ENCODE assay signal across 9 cellular contexts in genomic region chr20:51985013-51985415, GRCh38.
A peak's percentile ranks its signal among the peaks of the same experiment; 100 is the strongest.
DNase-seq lines count a peak whose midpoint lies in the region; ATAC-seq, FAIRE-seq and TF ChIP-seq lines count a peak whose summit lies in the region.
"Had no signal": no experiment of that assay in that cellular context is flagged by ENCODE, and none has a peak within 500 bp of the region (broad histone marks: within the 10 kb centered on the region; RNA-seq: fewer than 3 reads in every experiment).

No MANE protein-coding gene starts in this region.

- no peaks in the 10 kb centered on the region for H3K79me2 ChIP-seq in fibroblast of lung (ENCODE audit: control insufficient read depth, insufficient read depth, low read length)

- H3K27me3 ChIP-seq in fibroblast of lung (ENCODE audit: control insufficient read depth, insufficient read depth, low read length): no peaks in the 10 kb centered on the region
- no peaks in the 10 kb centered on the region for H3K27me3 ChIP-seq in neuronal stem cell (ENCODE audit: control insufficient read depth in 3 of 3, insufficient read depth in 3 of 3, low read depth in 1 of 3, low read length in 3 of 3)

- H3K23ac ChIP-seq in neuronal stem cell (ENCODE audit: low read depth, low read length, poor library complexity): no peak overlapping the region

- H3K27ac ChIP-seq in fibroblast of lung (ENCODE audit: insufficient read depth, low read length) (peak overlapping the region; percentile 62), neuronal stem cell (replicated peaks; ENCODE audit: low read length) (no peak overlapping the region)

- H3K27me3 Mint-ChIP-seq in Calu3 (ENCODE audit: unreplicated experiment): no peaks in the 10 kb centered on the region
- no peaks in the 10 kb centered on the region for H3K27me3 Mint-ChIP-seq in T-helper 2 cell treated with Interferon-gamma antibody and Interleukin-4, amounts not matched to agents 5 μg/mL and 100 μg/mL, for 36 hours (ENCODE audit: low read depth)

- no peak overlapping the region for H3K14ac ChIP-seq in neuronal stem cell (ENCODE audit: low read length)

- no peak overlapping the region for H3K18ac ChIP-seq in neuronal stem cell (ENCODE audit: low read length)

- no peak overlapping the region for H4K8ac ChIP-seq in neuronal stem cell (ENCODE audit: low read depth, low read length)

- H3K4me2 ChIP-seq in fibroblast of lung (ENCODE audit: extremely low read depth, insufficient read depth, low read length) (peak overlapping the region; percentile 7), neuronal stem cell (ENCODE audit: insufficient read depth, low read length, poor library complexity, severe bottlenecking) (no peak overlapping the region)

- H2AFZ ChIP-seq in fibroblast of lung (ENCODE audit: low read length) (no peak overlapping the region), neuronal stem cell (ENCODE audit: low read length) (peak overlapping the region; percentile 61)

- no TSS peak for BruUV-seq in Calu3 (replicated peaks; lab: Mats Ljungman, UMichigan)

- H3K9me3 Mint-ChIP-seq in Calu3 (ENCODE audit: low read depth, unreplicated experiment): no peaks in the 10 kb centered on the region
- H3K9me3 Mint-ChIP-seq in T-helper 2 cell treated with Interferon-gamma antibody and Interleukin-4, amounts not matched to agents 5 μg/mL and 100 μg/mL, for 36 hours: no peaks in the 10 kb centered on the region

- no peaks in the 10 kb centered on the region for H4K20me1 ChIP-seq in fibroblast of lung (ENCODE audit: control insufficient read depth, extremely low read depth, insufficient read depth, low read length)

- H3K9me3 ChIP-seq in fibroblast of lung (ENCODE audit: control insufficient read depth, insufficient read depth, low read depth, low read length) (no peaks in the 10 kb centered on the region), neuronal stem cell (replicated peaks in 1 of 2; ENCODE audit: control insufficient read depth in 2 of 2, insufficient read depth in 1 of 2, low read depth in 1 of 2, low read length in 2 of 2) (peaks cover 0 to 3% of the 10 kb centered on the region in 2 donors)

- no peak overlapping the region for H3K4ac ChIP-seq in neuronal stem cell (ENCODE audit: low read length)

- no peak overlapping the region for H2BK5ac ChIP-seq in neuronal stem cell (ENCODE audit: low read length)

- H3K4me1 ChIP-seq in fibroblast of lung (ENCODE audit: control insufficient read depth, extremely low read depth, insufficient read depth, low read length): peaks cover 2% of the 10 kb centered on the region
- peaks cover 0 to 4% of the 10 kb centered on the region in 2 donors for H3K4me1 ChIP-seq in neuronal stem cell (ENCODE audit: control insufficient read depth in 2 of 2, insufficient read depth in 1 of 2, low read depth in 1 of 2, low read length in 2 of 2)

- H3K9ac ChIP-seq in fibroblast of lung (ENCODE audit: insufficient read depth, low read length) (no peak overlapping the region), neuronal stem cell (ENCODE audit: low read depth, low read length, poor library complexity) (no peak overlapping the region)

- no peaks in the 10 kb centered on the region for H3K79me1 ChIP-seq in neuronal stem cell (ENCODE audit: low read depth, low read length)

- peak overlapping the region; percentile 91 for H3K27ac Mint-ChIP-seq in Calu3 (ENCODE audit: unreplicated experiment)
- H3K27ac Mint-ChIP-seq in T-helper 2 cell treated with Interferon-gamma antibody and Interleukin-4, amounts not matched to agents 5 μg/mL and 100 μg/mL, for 36 hours: no peak overlapping the region

- H3K36me3 Mint-ChIP-seq in Calu3 (ENCODE audit: insufficient read depth, unreplicated experiment): no peaks in the 10 kb centered on the region
- H3K36me3 Mint-ChIP-seq in T-helper 2 cell treated with Interferon-gamma antibody and Interleukin-4, amounts not matched to agents 5 μg/mL and 100 μg/mL, for 36 hours (ENCODE audit: low read depth): no peaks in the 10 kb centered on the region

- H3K4me3 ChIP-seq in fibroblast of lung (replicated peaks in 1 of 4; ENCODE audit: control extremely low read depth in 1 of 4, insufficient read depth in 1 of 4, low read depth in 3 of 4, low read length in 4 of 4) (no peak overlapping the region), neuronal stem cell (ENCODE audit: low read length in 2 of 2) (no peak overlapping the region)

- CTCF ChIA-PET in Calu3 (lab: Charles Lee): interaction anchor here (0.6 to 1.4 kb wide), 7 partner anchors 9 to 298 kb away, joined by 3 to 9 read pairs (median 4); no protein-coding TSS in a partner anchor

- peak; percentile 53 for DNase-seq in Calu3
- DNase-seq in RCC 7860 (ENCODE audit: low spot score): peak; percentile 88
- peak; percentile 95 for DNase-seq in fibroblast of lung (ENCODE audit: low read depth in 2 of 2)
- no peak for DNase-seq in neuronal stem cell (ENCODE audit: low spot score)
- DNase-seq in NCI-H1092 (lab: John Stamatoyannopoulos, UW): no peak
- no peak for DNase-seq in activated CD4-positive, alpha-beta T cell treated with anti-CD3 and anti-CD28 coated beads, Interleukin-2, amount 50 U/mL, for 4 hours
- DNase-seq in T-helper 2 cell treated with Interferon-gamma antibody and Interleukin-4, amounts not matched to agents 5 μg/mL and 100 μg/mL, for 36 hours (ENCODE audit: low spot score): no peak

- TF ChIP-seq CTCF in Calu3 (IDR thresholded peaks at IDR 0.05; ENCODE audit: unreplicated experiment): no peak
- TF ChIP-seq CTCF in fibroblast of lung (conservative IDR thresholded peaks at IDR 0.05 in 1 of 2, IDR thresholded peaks at IDR 0.05 in 1 of 2; ENCODE audit: low read depth in 1 of 2, low read length in 2 of 2): peak in 1 of 2 donors; percentile 1

- no peak for ATAC-seq in HG03442 (IDR thresholded peaks at IDR 0.05; ENCODE audit: unreplicated experiment)

- no peak overlapping the region for H3K4me3 Mint-ChIP-seq in Calu3 (ENCODE audit: low read depth, unreplicated experiment)
- no peak overlapping the region for H3K4me3 Mint-ChIP-seq in T-helper 2 cell treated with Interferon-gamma antibody and Interleukin-4, amounts not matched to agents 5 μg/mL and 100 μg/mL, for 36 hours

- H3K4me1 Mint-ChIP-seq in Calu3 (ENCODE audit: low read depth, unreplicated experiment): peaks cover 13% of the 10 kb centered on the region
- peaks cover 3% of the 10 kb centered on the region for H3K4me1 Mint-ChIP-seq in T-helper 2 cell treated with Interferon-gamma antibody and Interleukin-4, amounts not matched to agents 5 μg/mL and 100 μg/mL, for 36 hours (ENCODE audit: low read depth)

- H2BK120ac ChIP-seq in neuronal stem cell (ENCODE audit: low read depth, low read length): no peak overlapping the region

- H2AK5ac ChIP-seq in neuronal stem cell (ENCODE audit: low read depth, low read length): no peak overlapping the region

- no peak overlapping the region for H2BK12ac ChIP-seq in neuronal stem cell (ENCODE audit: low read length)

- intact Hi-C loops in Calu3 (cut with micrococcal nuclease; ENCODE audit: unreplicated experiment): no loop called here

- H3K36me3 ChIP-seq in fibroblast of lung (ENCODE audit: control insufficient read depth, insufficient read depth, low read length): no peaks in the 10 kb centered on the region
- no peaks in the 10 kb centered on the region for H3K36me3 ChIP-seq in neuronal stem cell (replicated peaks in 1 of 2; ENCODE audit: control insufficient read depth in 2 of 2, insufficient read depth in 2 of 2, low read length in 2 of 2)

- no peak overlapping the region for H2BK15ac ChIP-seq in neuronal stem cell (ENCODE audit: low read length)

- no peak overlapping the region for H4K91ac ChIP-seq in neuronal stem cell (ENCODE audit: low read depth, low read length, poor library complexity)

- peak; percentile 88 for FAIRE-seq in RCC 7860 (lab: Jason Lieb, UNC)
- FAIRE-seq: GM18507 had no signal

Comparison
In these comparisons a context has a peak if more than half of its experiments do, and no peak if none do; other contexts are left out.
1. DNase-seq: peak in Calu3 (single experiment), RCC 7860 (single experiment) and fibroblast of lung (2 of 2); none in neuronal stem cell (single experiment), NCI-H1092 (single experiment), activated CD4-positive, alpha-beta T cell treated with anti-CD3 and anti-CD28 coated beads, Interleukin-2, amount 50 U/mL, for 4 hours (0 of 2) and T-helper 2 cell treated with Interferon-gamma antibody and Interleukin-4, amounts not matched to agents 5 μg/mL and 100 μg/mL, for 36 hours (single experiment).